Comparison of ENCODE assay signal across 8 cellular contexts in the genomic region with DNA sequence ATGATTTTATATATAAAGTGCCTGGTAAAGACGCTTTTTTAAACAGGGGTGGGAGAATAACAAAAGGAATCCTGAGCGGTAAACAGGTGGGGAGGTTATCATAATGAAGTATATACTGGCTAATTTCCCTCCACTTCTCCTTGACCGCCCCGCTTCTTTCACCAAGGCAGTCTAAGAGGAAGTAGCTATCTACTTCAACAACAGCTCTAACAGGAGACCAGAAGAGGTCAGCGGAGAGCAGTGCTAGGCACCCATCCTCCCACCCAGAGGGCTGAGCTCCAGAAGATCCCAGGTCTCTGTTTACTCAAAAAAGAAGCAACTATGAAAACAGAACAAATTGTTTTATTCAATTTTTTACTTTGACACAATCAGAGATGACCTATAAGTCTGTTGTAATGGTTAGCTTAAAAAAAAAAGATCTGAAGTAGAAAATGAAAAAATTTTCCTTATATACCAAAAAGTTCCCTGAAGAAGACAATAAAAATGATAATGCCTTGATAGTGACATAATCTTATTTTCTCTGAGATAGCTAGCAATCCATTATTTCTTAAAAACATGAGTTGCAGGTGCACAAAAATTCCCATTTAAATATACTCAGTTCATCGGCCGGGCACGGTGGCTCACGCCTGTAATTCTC.
A peak's percentile ranks its signal among the peaks of the same experiment; 100 is the strongest.
DNase-seq lines count a peak whose midpoint lies in the region; ATAC-seq, FAIRE-seq and TF ChIP-seq lines count a peak whose summit lies in the region.

No MANE protein-coding gene starts in this region.

- 50% methylated on average over 9 of the region's 9 CpGs for WGBS in GM12878 (ENCODE audit: insufficient coverage, insufficient replicate concordance, low lambda C conversion rate, missing lambda C conversion rate)
- 79 to 81% methylated on average over 9 of the region's 9 CpGs for WGBS in lower leg skin, 2 donors

- ATAC-seq in GM21360 (IDR thresholded peaks at IDR 0.05; ENCODE audit: unreplicated experiment) (peak; percentile 63), GM12878 (peak; percentile 99)

- H3K9me2 ChIP-seq in PC-9 (ENCODE audit: insufficient read depth) = no peaks in the 10 kb centered on the region

- TF ChIP-seq POLR2A in GM12878 (IDR thresholded peaks at IDR 0.05; ENCODE audit: low read depth, low read length) (no peak), lower leg skin (IDR thresholded peaks at IDR 0.05) (no peak)

- H3F3A ChIP-seq in PC-9 (ENCODE audit: insufficient read depth, low read depth) = no peaks in the 10 kb centered on the region

- no peaks in the 10 kb centered on the region for H3K27me3 ChIP-seq in PC-9 (ENCODE audit: insufficient read depth, low read depth)
- no peaks in the 10 kb centered on the region for H3K27me3 ChIP-seq in GM12878 (replicated peaks in 1 of 2; ENCODE audit: control insufficient read depth in 2 of 2, insufficient read depth in 2 of 2, low read length in 1 of 2)

- H3K36me3 ChIP-seq in PC-9 (ENCODE audit: low read depth) = no peaks in the 10 kb centered on the region
- H3K36me3 ChIP-seq in GM12878 (ENCODE audit: control insufficient read depth in 2 of 2, insufficient read depth in 2 of 2, low read length in 1 of 2) = 0 out of 4 replicates have a peak, but pooled peaks cover 0 to under 1% of the 10 kb centered on the region in 2 experiments

- CTCF ChIA-PET in PC-9 (lab: Charles Lee) (interaction anchor here (0.6 to 1.2 kb wide), 8 partner anchors 10 to 983 kb away, joined by 3 to 13 read pairs (median 4); partner anchors contain the start of gene PDSS2), GM12878 (lab: Yijun Ruan, JAX) (interaction anchor here (0.5 to 5.5 kb wide), 58 partner anchors 9 to 1935 kb away, joined by 3 to 68 read pairs (median 4); partner anchors contain the start of gene PDSS2)

- H3K4me3 ChIP-seq in PC-9 = no peak overlapping the region
- no peak overlapping the region for H3K4me3 ChIP-seq in GM12878
- no peak overlapping the region for H3K4me3 ChIP-seq in lower leg skin (ENCODE audit: low read depth, poor library complexity, severe bottlenecking)

- SMC1A ChIA-PET in GM12878 (lab: Charles Lee; ENCODE audit: uncharacterized antibody, unreplicated experiment) = interaction anchor here (0.7 to 2.6 kb wide), 34 partner anchors 9 to 731 kb away, joined by 3 to 21 read pairs (median 3); partner anchors contain the start of gene PDSS2

- in situ Hi-C loops in GM12878 (cut with MboI) = no loop called here

- H3K4me2 ChIP-seq in PC-9 = no peak overlapping the region
- no peak overlapping the region for H3K4me2 ChIP-seq in GM12878 (ENCODE audit: control insufficient read depth, insufficient read depth)

- BruUV-seq in PC-9 (replicated peaks; lab: Mats Ljungman, UMichigan) (no TSS peak), GM12878 (replicated peaks; lab: Mats Ljungman, UMichigan) (no TSS peak)

- intact Hi-C loops in PC-9 (cut with micrococcal nuclease; ENCODE audit: unreplicated experiment) (loop anchor here (1.0 to 5.0 kb wide), 2 partner anchors 186 to 357 kb away; no protein-coding TSS in a partner anchor), GM12878 (cut with micrococcal nuclease; ENCODE audit: unreplicated experiment) (loop anchor here (1.0 to 5.0 kb wide), 4 partner anchors 101 to 357 kb away; partner anchors contain the start of gene PDSS2), lower leg skin (cut with DNase I; ENCODE audit: low total_unique reads) (no loop called here)

- H3K4me1 ChIP-seq in PC-9 (replicated peaks; ENCODE audit: insufficient read depth) = no peaks in the 10 kb centered on the region
- no peaks in the 10 kb centered on the region for H3K4me1 ChIP-seq in GM12878 (ENCODE audit: control insufficient read depth, insufficient read depth, low read length)

- peak; percentile 63 for DNase-seq in ELF-1 (ENCODE audit: low read depth, low spot score)
- peak; percentile 31 for DNase-seq in HuH-7.5 (ENCODE audit: low spot score)
- peak in 1 of 2 experiments; percentile 37 for DNase-seq in PC-9
- peak; percentile 7 for DNase-seq in GM12878 (ENCODE audit: low read depth, low spot score)
- DNase-seq in inferior parietal cortex (ENCODE audit: extremely low spot score) = peak; percentile 58
- peak; percentile 21 for DNase-seq in stimulated activated CD4-positive, alpha-beta T cell treated with anti-CD3 and anti-CD28 coated beads, Interleukin-4, amount 100 ng/mL, for 1 hour
- no peak for DNase-seq in lower leg skin (ENCODE audit: low spot score in 2 of 2)

- peak; percentile 76 for TF ChIP-seq CTCF in PC-9 (conservative IDR thresholded peaks at IDR 0.05)
- peak; percentile 64 to 83 (median 71) for TF ChIP-seq CTCF in GM12878 (IDR thresholded peaks at IDR 0.05 in 2 of 3, conservative IDR thresholded peaks at IDR 0.05 in 1 of 3; ENCODE audit: control insufficient read depth in 2 of 3, extremely low read depth in 1 of 3, insufficient read depth in 1 of 3, low read depth in 3 of 3, low read length in 3 of 3)
- TF ChIP-seq CTCF in lower leg skin (IDR thresholded peaks at IDR 0.05) = no peak

- H3K27ac ChIP-seq in PC-9 (no peak overlapping the region), GM12878 (ENCODE audit: control insufficient read depth, insufficient read depth) (no peak overlapping the region)

- H4K20me1 ChIP-seq in PC-9 (ENCODE audit: insufficient read depth) (peaks cover 10% of the 10 kb centered on the region), GM12878 (ENCODE audit: control insufficient read depth, insufficient read depth) (no peaks in the 10 kb centered on the region)

- H2AFZ ChIP-seq in PC-9 (no peak overlapping the region), GM12878 (ENCODE audit: control insufficient read depth, low read depth, low read length) (no peak overlapping the region)

- no peaks in the 10 kb centered on the region for H3K79me2 ChIP-seq in PC-9 (ENCODE audit: low read depth)
- H3K79me2 ChIP-seq in GM12878 (ENCODE audit: control insufficient read depth, insufficient read depth, low read length) = no peaks in the 10 kb centered on the region

- TF ChIP-seq RAD21 in GM12878 (IDR thresholded peaks at IDR 0.05; ENCODE audit: insufficient read depth, low read depth, low read length) = peak; percentile 86

- TF ChIP-seq EP300 in GM12878 (IDR thresholded peaks at IDR 0.05; ENCODE audit: borderline replicate concordance in 1 of 2, control insufficient read depth in 1 of 2, low read depth in 2 of 2, low read length in 2 of 2) = no peak

- RAD21 ChIA-PET in GM12878 (lab: Charles Lee; ENCODE audit: unreplicated experiment) = interaction anchor here (0.6 to 2.1 kb wide), 20 partner anchors 10 to 663 kb away, joined by 3 to 24 read pairs (median 3); partner anchors contain the start of gene PDSS2

- no peak overlapping the region for H3K9ac ChIP-seq in GM12878 (ENCODE audit: control insufficient read depth, insufficient read depth, low read length)

- H3K9me3 ChIP-seq in PC-9 (ENCODE audit: insufficient read depth, low read depth) (no peaks in the 10 kb centered on the region), GM12878 (replicated peaks; ENCODE audit: control insufficient read depth, insufficient read depth, low read length) (no peaks in the 10 kb centered on the region)

- POLR2A ChIA-PET in PC-9 (lab: Charles Lee; ENCODE audit: unreplicated experiment) = interaction anchor here (0.7 kb wide), 1 partner anchor 12 kb away, joined by 4 read pairs; no protein-coding TSS in a partner anchor
- POLR2A ChIA-PET in GM12878 (lab: Charles Lee) = interaction anchor here (0.9 to 1.1 kb wide), 2 partner anchors 141 to 352 kb away, joined by 3 to 5 read pairs; partner anchors contain the start of gene PDSS2

- FAIRE-seq in GM12878 (lab: Jason Lieb, UNC) = no peak

TF ChIP-seq in GM12878, 131 proteins besides CTCF, POLR2A, EP300 and RAD21 (continues in another document):
- no peak for TF ChIP-seq IKZF1 (conservative IDR thresholded peaks at IDR 0.05)
- TF ChIP-seq ZSCAN29 (IDR thresholded peaks at IDR 0.05) = peak; percentile 79; the same call in 1 of the 2 replicates
- no peak for TF ChIP-seq HSF1 (IDR thresholded peaks at IDR 0.05; ENCODE audit: low read depth, low read length)
- no peak for TF ChIP-seq CHD2 (IDR thresholded peaks at IDR 0.05; ENCODE audit: borderline replicate concordance, low read depth, low read length)
- no peak for TF ChIP-seq SRF (IDR thresholded peaks at IDR 0.05; ENCODE audit: low read depth in 2 of 2, low read length in 2 of 2)
- peak; percentile 20; the same call in 1 of the 2 replicates for TF ChIP-seq SPI1 (IDR thresholded peaks at IDR 0.05; ENCODE audit: borderline replicate concordance, insufficient read depth, low read depth, low read length)
- TF ChIP-seq TCF7 (IDR thresholded peaks at IDR 0.05; ENCODE audit: borderline replicate concordance) = no peak
- TF ChIP-seq BHLHE40 (IDR thresholded peaks at IDR 0.05; ENCODE audit: borderline replicate concordance in 1 of 2, low read depth in 2 of 2, low read length in 1 of 2) = no peak
- no peak for TF ChIP-seq MXI1 (IDR thresholded peaks at IDR 0.05; ENCODE audit: low read depth, low read length)
- TF ChIP-seq ATF7 (IDR thresholded peaks at IDR 0.05; ENCODE audit: low read depth) = no peak
- no peak for TF ChIP-seq SMAD1 (IDR thresholded peaks at IDR 0.05; ENCODE audit: low read depth, partially characterized antibody)
- TF ChIP-seq EGR1 (IDR thresholded peaks at IDR 0.05; ENCODE audit: borderline replicate concordance in 1 of 2, low read depth in 2 of 2, low read length in 2 of 2) = no peak
- no peak for TF ChIP-seq BACH1 (IDR thresholded peaks at IDR 0.05; ENCODE audit: borderline replicate concordance)
- no peak for TF ChIP-seq NBN (IDR thresholded peaks at IDR 0.05)

Comparison
In these comparisons a context has a peak if more than half of its experiments do, and no peak if none do; other contexts are left out.
1. DNase-seq: peak in ELF-1 (single experiment), HuH-7.5 (single experiment), GM12878 (single experiment), inferior parietal cortex (single experiment) and stimulated activated CD4-positive, alpha-beta T cell treated with anti-CD3 and anti-CD28 coated beads, Interleukin-4, amount 100 ng/mL, for 1 hour (single experiment); none in lower leg skin (0 of 2).
2. CTCF ChIP-seq: peak in PC-9 (single experiment) and GM12878 (3 of 3); none in lower leg skin (0 of 3).